Comparison of ENCODE assay signal across 1 cellular context in genomic region chr16:23048164-23048563, GRCh38.
TF ChIP-seq lines count a peak whose summit lies in the region.

No MANE protein-coding gene starts in this region.

TF ChIP-seq in GM23338, 12 proteins besides CTCF, POLR2A, EP300 and RAD21 (continued from another document):
- no peak for TF ChIP-seq REST (IDR thresholded peaks at IDR 0.05; ENCODE audit: unreplicated experiment)
- TF ChIP-seq POLR2AphosphoS5 (IDR thresholded peaks at IDR 0.05; ENCODE audit: low read depth), result no peak
- no peak for TF ChIP-seq ZNF331 (CRISPR knock-in tag; IDR thresholded peaks at IDR 0.05; ENCODE audit: low read depth)
- TF ChIP-seq ZNF462 (CRISPR knock-in tag; IDR thresholded peaks at IDR 0.05), result no peak
- no peak for TF ChIP-seq EZH2phosphoT487 (IDR thresholded peaks at IDR 0.05; ENCODE audit: unreplicated experiment)
- no peak for TF ChIP-seq JUNB (IDR thresholded peaks at IDR 0.05; ENCODE audit: unreplicated experiment)
